Comparison of ENCODE assay signal across 7 cellular contexts in genomic region chr1:114669562-114670082, GRCh38. TPM values are rescaled to one million over a fixed set of nuclear protein-coding genes. Genes with fewer than 3 reads are reported as not detected.
A peak's percentile ranks its signal among the peaks of the same experiment; 100 is the strongest.
DNase-seq lines count a peak whose midpoint lies in the region; ATAC-seq and TF ChIP-seq lines count a peak whose summit lies in the region.

Gene DENND2C, minus strand, starts transcription at chr1:114670049. Its CDS starts 44,065 bp downstream, at chr1:114625984.

- H3K27me3 ChIP-seq in GM23248 (replicated peaks; ENCODE audit: insufficient read depth) (no peaks in the 10 kb centered on the region), KMS-11 (ENCODE audit: insufficient read depth, low read depth) (no peaks in the 10 kb centered on the region), colonic mucosa (no peaks in the 10 kb centered on the region)

- WGBS in GM23248 (ENCODE audit: low coverage in 1 of 2, low lambda C conversion rate in 2 of 2, missing lambda C conversion rate in 2 of 2), 2 experiments = 1% methylated on average over 37 to 40 of the region's 50 CpGs

- H3K36me3 ChIP-seq in GM23248 (ENCODE audit: low read depth) (no peaks in the 10 kb centered on the region), KMS-11 (ENCODE audit: insufficient read depth) (no peaks in the 10 kb centered on the region), colonic mucosa (no peaks in the 10 kb centered on the region), mucosa of descending colon (ENCODE audit: low read depth) (no peaks in the 10 kb centered on the region)

- in situ Hi-C loops in GM23248 (cut with MboI) = no loop called here

- no peak for DNase-seq in GM23248
- no peak for DNase-seq in colonic mucosa
- no peak for DNase-seq in mucosa of descending colon
- DNase-seq in DMS153 (lab: John Stamatoyannopoulos, UW) = no peak
- no peak for DNase-seq in hepatic stellate cell (ENCODE audit: low spot score)

- peak within 1 kb of the TSS; percentile 98 for H3K27ac ChIP-seq in GM23248
- peak within 1 kb of the TSS; percentile 78 for H3K27ac ChIP-seq in KMS-11
- H3K27ac ChIP-seq in colonic mucosa = peak within 1 kb of the TSS; percentile 35

- no peaks in the 10 kb centered on the region for H3K9me2 ChIP-seq in GM23248 (ENCODE audit: insufficient read depth)

- H3K9me3 ChIP-seq in GM23248 (ENCODE audit: low read depth) (no peaks in the 10 kb centered on the region), colonic mucosa (no peaks in the 10 kb centered on the region), mucosa of descending colon (no peaks in the 10 kb centered on the region)

- H2AFZ ChIP-seq in GM23248 = peak within 1 kb of the TSS; percentile 87
- H2AFZ ChIP-seq in KMS-11 (ENCODE audit: low read depth) = peak within 1 kb of the TSS; percentile 82

- H3K9ac ChIP-seq in GM23248 (peak within 1 kb of the TSS; percentile 94), KMS-11 (peak within 1 kb of the TSS; percentile 66; the same call in 1 of the 2 replicates), colonic mucosa (ENCODE audit: low read depth in 2 of 2, low read length in 2 of 2) (peak within 1 kb of the TSS; percentile 63 to 83)

- peaks cover 15% of the 10 kb centered on the region; the same call in 1 of the 2 replicates for H3K4me1 ChIP-seq in GM23248 (ENCODE audit: insufficient read depth)
- H3K4me1 ChIP-seq in KMS-11 (ENCODE audit: low read depth, poor library complexity, severe bottlenecking) = peaks cover 29% of the 10 kb centered on the region
- no peaks in the 10 kb centered on the region for H3K4me1 ChIP-seq in colonic mucosa
- H3K4me1 ChIP-seq in mucosa of descending colon (ENCODE audit: low read depth) = peaks cover 8% of the 10 kb centered on the region

- peaks cover 14% of the 10 kb centered on the region; the same call in 1 of the 2 replicates for H3F3A ChIP-seq in GM23248 (ENCODE audit: insufficient read depth)

- H4K20me1 ChIP-seq in GM23248 (ENCODE audit: insufficient read depth) = no peaks in the 10 kb centered on the region
- H4K20me1 ChIP-seq in KMS-11 (ENCODE audit: insufficient read depth) = no peaks in the 10 kb centered on the region

- intact Hi-C loops in colonic mucosa (cut with DNase I) (loop anchor here (5.0 kb wide), 1 partner anchor 322 kb away; no protein-coding TSS in a partner anchor), mucosa of descending colon (cut with DNase I, micrococcal nuclease) (no loop called here)

- peak; percentile 75 for ATAC-seq in GM18511 (IDR thresholded peaks at IDR 0.05; ENCODE audit: unreplicated experiment)
- peak; percentile 70 for ATAC-seq in mucosa of descending colon

- H3K79me2 ChIP-seq in GM23248 (ENCODE audit: insufficient read depth) (peaks cover 38% of the 10 kb centered on the region), KMS-11 (ENCODE audit: insufficient read depth, low read depth) (peaks cover 20% of the 10 kb centered on the region; the same call in 1 of the 2 replicates)

- TF ChIP-seq CTCF in KMS-11 (conservative IDR thresholded peaks at IDR 0.05; ENCODE audit: low read depth, low read length) (no peak), colonic mucosa (IDR thresholded peaks at IDR 0.05) (no peak), mucosa of descending colon (IDR thresholded peaks at IDR 0.05) (no peak)

- H3K4me2 ChIP-seq in GM23248 (ENCODE audit: unreplicated experiment) (peak within 1 kb of the TSS; percentile 98), KMS-11 (peak within 1 kb of the TSS; percentile 70)

- H3K4me3 ChIP-seq in GM23248 (peak within 1 kb of the TSS; percentile 88), KMS-11 (IDR thresholded peaks at IDR 0.05; ENCODE audit: insufficient read depth, low read depth, low read length) (peak within 1 kb of the TSS; percentile 62), colonic mucosa (peak within 1 kb of the TSS; percentile 86), mucosa of descending colon (peak within 1 kb of the TSS; percentile 35)

RNA-seq across cellular contexts. Expression of gene DENND2C, which starts in this region (rescaled TPM):
- total RNA-seq in GM23248 (2014; rRNA removed; shearing (Covaris generic)) = 5.9 and 6.8 TPM in 2 replicates
- 2.8 and 3.3 TPM in 2 replicates for polyA plus RNA-seq in GM23248 (2016; fragmentation: Nextera tagmentation; extraction: Ambion mirVana)
- total RNA-seq in colonic mucosa (1 to 10 TPM in 1 of 2 donors, under 1 TPM in 1; 0.84 to 1.3 TPM), mucosa of descending colon (1 to 10 TPM in 1 of 3 donors, under 1 TPM in 2; 0.80 to 1.6 (median 0.87) TPM)

Comparison
In these comparisons a context has a peak if more than half of its experiments do, and no peak if none do; other contexts are left out.
1. H3K27ac ChIP-seq: peak in every context shown above with its lines; median percentile 98 in GM23248; 78 in KMS-11; 35 in colonic mucosa.
2. H3K4me3 ChIP-seq: peak in every context shown above with its lines; median percentile 88 in GM23248; 86 in colonic mucosa; 62 in KMS-11; 35 in mucosa of descending colon.